In genomic region chr17:82537233-82537632, GRCh38 we compare ENCODE assay signal across 7 cellular contexts. TPM values are rescaled to one million over a fixed set of nuclear protein-coding genes. Genes with fewer than 3 reads are reported as not detected.
A peak's percentile ranks its signal among the peaks of the same experiment; 100 is the strongest.
DNase-seq lines count a peak whose midpoint lies in the region; ATAC-seq and TF ChIP-seq lines count a peak whose summit lies in the region.
"Not testable (repeated sequence)": the region's sequence is repeated elsewhere in the genome, so short reads cannot be mapped to it uniquely, and the experiment has no call there.

No MANE protein-coding gene starts in this region.

- H2AFZ ChIP-seq in MM.1S (ENCODE audit: low read length), result not testable (repeated sequence)

- H3K4me2 ChIP-seq in MM.1S (ENCODE audit: low read depth, low read length), result not testable (repeated sequence)

- not testable (repeated sequence) for H3K9ac ChIP-seq in MM.1S (ENCODE audit: low read length)
- peak overlapping the region; percentile 75 for H3K9ac ChIP-seq in adipocyte (ENCODE audit: low read length)

- not testable (repeated sequence) for H3K36me3 ChIP-seq in MM.1S (replicated peaks; ENCODE audit: insufficient read depth, low read length); adipocyte (ENCODE audit: control insufficient read depth, insufficient read depth, low read length, severe bottlenecking); lower lobe of right lung; psoas muscle (ENCODE audit: insufficient read depth in 1 of 2, low read depth in 1 of 2)

- H3K9me3 Mint-ChIP-seq in dendritic cell treated with granulocyte-macrophage colony-stimulating factor and Interleukin-4, amounts not matched to agents 40 ng/mL and 50 ng/mL, for 4 days, result not testable (repeated sequence)

- peaks cover 23% of the 10 kb centered on the region for H3F3A ChIP-seq in MM.1S (ENCODE audit: insufficient read depth, low read length)

- H3K27me3 ChIP-seq in MM.1S (replicated peaks; ENCODE audit: insufficient read depth, low read length); adipocyte (replicated peaks; ENCODE audit: control insufficient read depth, insufficient read depth, low read length); foreskin keratinocyte; lower lobe of right lung (ENCODE audit: low read depth); psoas muscle (ENCODE audit: insufficient read depth in 3 of 3, low read length in 2 of 3): not testable (repeated sequence)

- H3K4me1 Mint-ChIP-seq in dendritic cell treated with granulocyte-macrophage colony-stimulating factor and Interleukin-4, amounts not matched to agents 40 ng/mL and 50 ng/mL, for 4 days (ENCODE audit: low read depth), result peaks cover 70% of the 10 kb centered on the region

- H3K9me2 ChIP-seq in MM.1S (replicated peaks; ENCODE audit: insufficient read depth, low read length), result not testable (repeated sequence)

- peak overlapping the region; percentile 78; the same call in 1 of the 2 replicates for H3K27ac ChIP-seq in MM.1S (ENCODE audit: low read length)
- H3K27ac ChIP-seq in foreskin keratinocyte, result peak overlapping the region; percentile 99
- peak overlapping the region; percentile 73 for H3K27ac ChIP-seq in lower lobe of right lung
- H3K27ac ChIP-seq in psoas muscle, result peak overlapping the region; percentile 83
- peak overlapping the region; percentile 60 for H3K27ac ChIP-seq in temporal lobe (ENCODE audit: low read depth, low read length)

- not testable (repeated sequence) for H3K9me3 ChIP-seq in MM.1S (replicated peaks; ENCODE audit: insufficient read depth, low read length); adipocyte (ENCODE audit: control insufficient read depth, low read length); lower lobe of right lung; psoas muscle

- H3K27ac Mint-ChIP-seq in dendritic cell treated with granulocyte-macrophage colony-stimulating factor and Interleukin-4, amounts not matched to agents 40 ng/mL and 50 ng/mL, for 4 days, result peak overlapping the region; percentile 85

- not testable (repeated sequence) for TF ChIP-seq CTCF in MM.1S (IDR thresholded peaks at IDR 0.05; ENCODE audit: low read length); foreskin keratinocyte (conservative IDR thresholded peaks at IDR 0.05); lower lobe of right lung (IDR thresholded peaks at IDR 0.05); psoas muscle (IDR thresholded peaks at IDR 0.05)

- not testable (repeated sequence) for H3K4me3 Mint-ChIP-seq in dendritic cell treated with granulocyte-macrophage colony-stimulating factor and Interleukin-4, amounts not matched to agents 40 ng/mL and 50 ng/mL, for 4 days

- H3K4me3 ChIP-seq in MM.1S (ENCODE audit: low read length), result not testable (repeated sequence)
- H3K4me3 ChIP-seq in adipocyte (ENCODE audit: low read length), result peak overlapping the region; percentile 67
- peak overlapping the region; percentile 17 for H3K4me3 ChIP-seq in lower lobe of right lung
- peak overlapping the region; percentile 42 for H3K4me3 ChIP-seq in psoas muscle

- 72 to 79% (median 73%) methylated on average over 9 of the region's 9 CpGs for WGBS in psoas muscle, 3 donors

- intact Hi-C loops in dendritic cell treated with granulocyte-macrophage colony-stimulating factor and Interleukin-4, amounts not matched to agents 40 ng/mL and 50 ng/mL, for 4 days (cut with micrococcal nuclease); lower lobe of right lung (cut with DNase I); psoas muscle (cut with DNase I): not testable (repeated sequence)

- not testable (repeated sequence) for DNase-seq in MM.1S; adipocyte (ENCODE audit: low read depth); foreskin keratinocyte; lower lobe of right lung; psoas muscle

- H3K4me1 ChIP-seq in MM.1S (ENCODE audit: low read length), result peaks cover 34% of the 10 kb centered on the region
- peaks cover 34% of the 10 kb centered on the region for H3K4me1 ChIP-seq in adipocyte (ENCODE audit: control insufficient read depth, insufficient read depth, low read length)
- peaks cover 26% of the 10 kb centered on the region for H3K4me1 ChIP-seq in foreskin keratinocyte
- H3K4me1 ChIP-seq in lower lobe of right lung, result peaks cover 66% of the 10 kb centered on the region
- H3K4me1 ChIP-seq in psoas muscle, result peaks cover 46% of the 10 kb centered on the region

- H3K27me3 Mint-ChIP-seq in dendritic cell treated with granulocyte-macrophage colony-stimulating factor and Interleukin-4, amounts not matched to agents 40 ng/mL and 50 ng/mL, for 4 days, result not testable (repeated sequence)

- not testable (repeated sequence) for H3K36me3 Mint-ChIP-seq in dendritic cell treated with granulocyte-macrophage colony-stimulating factor and Interleukin-4, amounts not matched to agents 40 ng/mL and 50 ng/mL, for 4 days (ENCODE audit: low read depth)

- ATAC-seq in foreskin keratinocyte, result not testable (repeated sequence)
- ATAC-seq in lower lobe of right lung (peak in 1 of 2 donors; percentile 56), psoas muscle (peak in 2 of 4 donors; percentile 27 to 45)

- peaks cover 26% of the 10 kb centered on the region for H4K20me1 ChIP-seq in MM.1S (ENCODE audit: insufficient read depth, low read length)

- H3K79me2 ChIP-seq in MM.1S (ENCODE audit: low read length), result peaks cover 100% of the 10 kb centered on the region

RNA-seq across cellular contexts. Expression of gene FOXK2, which starts 17.7 kb away (rescaled TPM):
- total RNA-seq in foreskin keratinocyte (66.1 and 70.3 TPM in 2 replicates), lower lobe of right lung (60.1 TPM), psoas muscle (10 to 100 TPM; 53.6 to 91.6 (median 66.2) TPM), temporal lobe (27.8 TPM)
- polyA plus RNA-seq in foreskin keratinocyte (31.8 and 35.7 TPM in 2 replicates), psoas muscle (10 to 100 TPM; 38.9 to 96.4 (median 45.9) TPM)
